ENCODE assay signal across 26 cellular contexts in genomic region chr3:72574144-72574543, GRCh38.
"Had no signal": no experiment of that assay in that cellular context is flagged by ENCODE, and none has a peak within 500 bp of the region (broad histone marks: within the 10 kb centered on the region; RNA-seq: fewer than 3 reads in every experiment).

No MANE protein-coding gene starts in this region.

- H3K27ac ChIP-seq: left ventricle myocardium inferior, neural progenitor cell, neutrophil, right atrium auricular region, spleen, stomach, testis, thyroid gland, transverse colon, upper lobe of left lung, vagina had no signal

- H3K36me3 ChIP-seq: left ventricle myocardium inferior, neural progenitor cell, neutrophil, right atrium auricular region, right lobe of liver, spleen, stomach, thyroid gland, transverse colon, upper lobe of left lung, vagina had no signal

- DNase-seq: hippocampal formation; kidney; left ventricle myocardium inferior; mesendoderm; naive B cell; natural killer cell; nephron progenitor cell; occipital lobe; right lobe of liver; small intestine; spleen; stimulated activated CD4-positive, alpha-beta T cell treated with anti-CD3 and anti-CD28 coated beads, Interleukin-4, amount 100 ng/mL, for 4 hours; stimulated activated CD8-positive, alpha-beta memory T cell treated with anti-CD3 and anti-CD28 coated beads, Interleukin-4, amount 100 ng/mL, for 48 hours; stimulated activated naive CD8-positive, alpha-beta T cell treated with anti-CD3 and anti-CD28 coated beads, Interleukin-15, Interleukin-2, amounts not matched to agents 100 U/mL and 50 U/mL, for 24 hours; stomach; testis; thyroid gland; transverse colon; upper lobe of left lung had no signal

- ATAC-seq: natural killer cell; stimulated activated memory B cell treated with anti-CD40 and anti-IgM and Interleukin-4, amounts not matched to agents 10 μg/mL and 1 μg/mL and 100 μg/mL, for 72 hours; stimulated activated naive CD8-positive, alpha-beta T cell treated with anti-CD3 and anti-CD28 coated beads, Interleukin-15, Interleukin-2, amounts not matched to agents 100 U/mL and 50 U/mL, for 24 hours had no signal

- H3K4me2 ChIP-seq: neural progenitor cell had no signal

- H3K9ac ChIP-seq: neural progenitor cell had no signal

- H3K9me3 ChIP-seq: left ventricle myocardium inferior, neutrophil, right atrium auricular region, right lobe of liver, spleen, stomach, testis, thyroid gland, transverse colon, upper lobe of left lung, vagina had no signal

- FAIRE-seq: islet of Langerhans, kidney, small intestine had no signal

- H3K27me3 ChIP-seq: neural progenitor cell, neutrophil, right lobe of liver, spleen, stomach, testis, thyroid gland, transverse colon, upper lobe of left lung, vagina had no signal

- H3K4me3 ChIP-seq: left ventricle myocardium inferior, lung, neural progenitor cell, right atrium auricular region, right lobe of liver, spleen, stomach, testis, thyroid gland, transverse colon, upper lobe of left lung, vagina had no signal

- H2AFZ ChIP-seq: neural progenitor cell had no signal

- H3K4me1 ChIP-seq: left ventricle myocardium inferior, neural progenitor cell, right atrium auricular region, spleen, testis, thyroid gland, transverse colon, upper lobe of left lung, vagina had no signal
